Comparison of ENCODE assay signal across 13 cellular contexts in the genomic region with DNA sequence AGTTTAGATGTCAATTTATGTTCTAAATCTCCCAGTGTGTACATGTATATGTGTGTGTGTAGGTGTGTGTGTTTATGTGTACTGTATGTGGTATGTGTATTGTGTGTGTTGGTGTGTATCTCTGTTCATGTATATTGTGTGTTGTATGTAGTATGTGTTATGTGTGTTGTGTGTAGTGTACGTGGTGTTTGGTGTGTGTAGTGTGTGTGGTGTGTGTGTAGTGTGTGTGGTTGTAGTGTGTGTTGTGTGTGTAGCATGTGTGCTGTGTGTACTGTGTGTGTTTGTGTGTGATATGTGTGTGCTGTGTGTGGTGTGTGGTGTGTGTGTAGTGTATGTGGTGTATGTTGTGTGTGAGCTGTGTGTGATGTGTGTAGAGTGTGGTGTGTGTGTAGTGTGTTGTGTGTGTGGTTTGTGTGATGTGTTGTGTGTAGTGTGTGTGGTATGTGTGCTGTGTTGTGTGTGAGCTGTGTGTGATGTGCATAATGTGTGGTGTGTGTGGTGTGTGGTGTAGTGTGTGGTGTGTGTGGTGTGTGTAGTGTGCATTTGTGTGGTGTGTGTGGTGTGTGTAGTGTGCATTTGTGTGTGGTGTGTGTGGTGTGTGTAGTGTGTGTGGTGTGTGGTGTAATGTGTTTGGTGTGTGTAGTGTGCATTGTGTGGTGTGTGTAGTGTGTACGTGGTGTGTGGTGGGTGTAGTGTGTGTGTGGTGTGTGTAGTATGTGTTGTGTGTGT. TPM values are rescaled to one million over a fixed set of nuclear protein-coding genes. Genes with fewer than 3 reads are reported as not detected.
DNase-seq lines count a peak whose midpoint lies in the region; ATAC-seq, FAIRE-seq and TF ChIP-seq lines count a peak whose summit lies in the region.
"Had no signal": no experiment of that assay in that cellular context is flagged by ENCODE, and none has a peak within 500 bp of the region (broad histone marks: within the 10 kb centered on the region; RNA-seq: fewer than 3 reads in every experiment).

No MANE protein-coding gene starts in this region.

- TF ChIP-seq CTCF in nephron progenitor cell (IDR thresholded peaks at IDR 0.05), result no peak

- peaks cover 6% of the 10 kb centered on the region for H3K9me3 Mint-ChIP-seq in T-helper 1 cell treated with Interleukin-12 subunit alpha and Interleukin-12 subunit beta and Interleukin-4 antibody, amounts not matched to agents 30 μg/mL and 1 μg/mL, for 36 hours
- H3K9me3 Mint-ChIP-seq in activated naive CD8-positive, alpha-beta T cell treated with anti-CD3 and anti-CD28 coated beads, Interleukin-2, amount 10 ng/mL, durations not matched to agents 7 days and 5 days, result peaks cover 11% of the 10 kb centered on the region
- H3K9me3 Mint-ChIP-seq in nephron progenitor cell, result peaks cover 3% of the 10 kb centered on the region

- H3K27ac Mint-ChIP-seq in T-helper 1 cell treated with Interleukin-12 subunit alpha and Interleukin-12 subunit beta and Interleukin-4 antibody, amounts not matched to agents 30 μg/mL and 1 μg/mL, for 36 hours, result peak overlapping the region; percentile 61
- peak overlapping the region; percentile 76 for H3K27ac Mint-ChIP-seq in activated naive CD8-positive, alpha-beta T cell treated with anti-CD3 and anti-CD28 coated beads, Interleukin-2, amount 10 ng/mL, durations not matched to agents 7 days and 5 days
- no peak overlapping the region for H3K27ac Mint-ChIP-seq in nephron progenitor cell

- DNase-seq in T-helper 1 cell (no peak), HTR-8/SVneo (ENCODE audit: insufficient read length, low spot score) (no peak), nephron progenitor cell (no peak), NCI-H226 (no peak), SK-N-DZ (ENCODE audit: low spot score) (no peak)
- no peak for DNase-seq in activated naive CD8-positive, alpha-beta T cell treated with anti-CD3 and anti-CD28 coated beads, Interleukin-2, amount 10 ng/mL, durations not matched to agents 7 days and 5 days
- DNase-seq: NCI-H1930, NCI-H510A treated with DMSO at 0.1 percent for 48 hours, OCI-M1 had no signal

- peaks cover 20% of the 10 kb centered on the region for H3K27me3 Mint-ChIP-seq in T-helper 1 cell treated with Interleukin-12 subunit alpha and Interleukin-12 subunit beta and Interleukin-4 antibody, amounts not matched to agents 30 μg/mL and 1 μg/mL, for 36 hours (ENCODE audit: low read depth)
- H3K27me3 Mint-ChIP-seq in activated naive CD8-positive, alpha-beta T cell treated with anti-CD3 and anti-CD28 coated beads, Interleukin-2, amount 10 ng/mL, durations not matched to agents 7 days and 5 days, result peaks cover 27% of the 10 kb centered on the region
- H3K27me3 Mint-ChIP-seq in nephron progenitor cell (ENCODE audit: low read depth, poor library complexity), result peaks cover 23% of the 10 kb centered on the region

- FAIRE-seq in HTR-8/SVneo (lab: Jason Lieb, UNC), result peak; percentile 100

- H3K4me1 Mint-ChIP-seq in T-helper 1 cell treated with Interleukin-12 subunit alpha and Interleukin-12 subunit beta and Interleukin-4 antibody, amounts not matched to agents 30 μg/mL and 1 μg/mL, for 36 hours (ENCODE audit: low read depth), result peaks cover 45% of the 10 kb centered on the region
- peaks cover 61% of the 10 kb centered on the region for H3K4me1 Mint-ChIP-seq in activated naive CD8-positive, alpha-beta T cell treated with anti-CD3 and anti-CD28 coated beads, Interleukin-2, amount 10 ng/mL, durations not matched to agents 7 days and 5 days
- peaks cover 41% of the 10 kb centered on the region for H3K4me1 Mint-ChIP-seq in nephron progenitor cell

- H3K4me3 Mint-ChIP-seq in T-helper 1 cell treated with Interleukin-12 subunit alpha and Interleukin-12 subunit beta and Interleukin-4 antibody, amounts not matched to agents 30 μg/mL and 1 μg/mL, for 36 hours, result peak overlapping the region; percentile 3
- H3K4me3 Mint-ChIP-seq in activated naive CD8-positive, alpha-beta T cell treated with anti-CD3 and anti-CD28 coated beads, Interleukin-2, amount 10 ng/mL, durations not matched to agents 7 days and 5 days, result peak overlapping the region; percentile 41
- H3K4me3 Mint-ChIP-seq in nephron progenitor cell, result peak overlapping the region; percentile 7

- H3K36me3 Mint-ChIP-seq in T-helper 1 cell treated with Interleukin-12 subunit alpha and Interleukin-12 subunit beta and Interleukin-4 antibody, amounts not matched to agents 30 μg/mL and 1 μg/mL, for 36 hours (ENCODE audit: low read depth), result peaks cover 4% of the 10 kb centered on the region
- H3K36me3 Mint-ChIP-seq in activated naive CD8-positive, alpha-beta T cell treated with anti-CD3 and anti-CD28 coated beads, Interleukin-2, amount 10 ng/mL, durations not matched to agents 7 days and 5 days, result peaks cover 16% of the 10 kb centered on the region
- H3K36me3 Mint-ChIP-seq in nephron progenitor cell (ENCODE audit: low read depth), result no peaks in the 10 kb centered on the region

- POLR2A ChIA-PET in activated naive CD8-positive, alpha-beta T cell treated with anti-CD3 and anti-CD28 coated beads, Interleukin-2, amount 10 ng/mL, durations not matched to agents 7 days and 5 days (lab: Charles Lee), result no interaction called here

- ATAC-seq in activated naive CD8-positive, alpha-beta T cell treated with anti-CD3 and anti-CD28 coated beads, Interleukin-2, amount 10 ng/mL, durations not matched to agents 7 days and 5 days (ENCODE audit: low read depth), result no peak
- no peak for ATAC-seq in GM18511 (IDR thresholded peaks at IDR 0.05; ENCODE audit: unreplicated experiment)

RNA-seq across cellular contexts. Expression of a gene that starts 5.2 kb away (rescaled TPM):
- total RNA-seq in activated naive CD8-positive, alpha-beta T cell treated with anti-CD3 and anti-CD28 coated beads, Interleukin-2, amount 10 ng/mL, durations not matched to agents 7 days and 5 days, result under 1 TPM; 0.53 to 0.60 TPM
- polyA plus RNA-seq in SK-N-DZ (2014; cell fraction: cytosol; rRNA removed), result 8.1 and 9.9 TPM in 2 replicates
- 55.7 and 73.8 TPM in 2 replicates for polyA plus RNA-seq in SK-N-DZ (2014; cell fraction: nucleus; rRNA removed)
- total RNA-seq: Daoy had no signal

RNA-seq across cellular contexts. Expression of a gene that starts 5.6 kb away (rescaled TPM):
- 1 to 10 TPM; 5.4 to 6.6 TPM for total RNA-seq in activated naive CD8-positive, alpha-beta T cell treated with anti-CD3 and anti-CD28 coated beads, Interleukin-2, amount 10 ng/mL, durations not matched to agents 7 days and 5 days
- 1.4 and 1.5 TPM in 2 replicates for polyA plus RNA-seq in SK-N-DZ (2014; cell fraction: cytosol; rRNA removed)
- 0.53 and 2.6 TPM in 2 replicates for polyA plus RNA-seq in SK-N-DZ (2014; cell fraction: nucleus; rRNA removed)
- total RNA-seq: Daoy had no signal

RNA-seq across cellular contexts. Expression of a gene that starts 55.3 kb away (rescaled TPM):
- total RNA-seq in activated naive CD8-positive, alpha-beta T cell treated with anti-CD3 and anti-CD28 coated beads, Interleukin-2, amount 10 ng/mL, durations not matched to agents 7 days and 5 days, result under 1 TPM in 1 of 2 experiments, not detected in 1; 0.20 TPM
- 63.5 and 81.6 TPM in 2 replicates for polyA plus RNA-seq in SK-N-DZ (2014; cell fraction: cytosol; rRNA removed)
- 78.8 and 121 TPM in 2 replicates for polyA plus RNA-seq in SK-N-DZ (2014; cell fraction: nucleus; rRNA removed)
- total RNA-seq: cardiac septum, Daoy had no signal
